ENCODE assay signal across 9 cellular contexts in the genomic region with DNA sequence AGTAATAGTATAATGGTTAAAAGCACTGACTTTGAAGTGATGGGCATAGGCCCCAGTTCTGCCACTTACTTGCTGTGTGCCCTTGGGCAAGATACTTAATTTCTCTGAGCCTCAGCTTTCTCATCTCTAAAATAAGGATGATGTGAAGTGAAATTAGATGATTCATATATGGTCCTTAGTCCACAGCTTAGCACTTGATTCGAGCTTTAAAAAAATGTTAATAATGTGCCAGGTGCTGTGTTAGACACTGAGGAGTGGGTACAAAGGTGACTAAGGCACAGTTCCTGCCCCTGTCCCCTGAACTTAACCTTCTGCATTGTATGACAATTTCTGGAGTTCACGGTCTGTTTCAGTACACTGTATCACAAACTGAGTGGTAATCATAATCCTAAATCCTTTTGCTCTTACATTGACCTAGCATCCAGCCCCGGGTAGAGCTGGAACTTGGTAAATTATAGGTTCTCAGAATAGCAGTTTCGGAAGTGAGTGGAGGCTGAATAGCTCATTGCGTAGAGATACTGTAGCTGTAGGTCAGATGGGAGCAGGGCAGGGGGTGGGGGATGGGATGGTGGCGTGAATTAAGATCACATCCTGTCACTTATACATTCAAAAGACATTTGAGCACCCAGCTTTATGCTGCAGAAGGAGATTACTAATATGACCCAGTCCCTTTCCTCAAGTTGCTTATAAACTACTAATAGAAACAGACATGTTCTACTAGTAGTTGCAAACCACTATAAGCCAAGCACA. TPM values are rescaled to one million over a fixed set of nuclear protein-coding genes. Genes with fewer than 3 reads are reported as not detected.
DNase-seq lines count a peak whose midpoint lies in the region; ATAC-seq, FAIRE-seq and TF ChIP-seq lines count a peak whose summit lies in the region.
"Had no signal": no experiment of that assay in that cellular context is flagged by ENCODE, and none has a peak within 500 bp of the region (broad histone marks: within the 10 kb centered on the region; RNA-seq: fewer than 3 reads in every experiment).

No MANE protein-coding gene starts in this region.

- peak overlapping the region; percentile 90 for H3K27ac Mint-ChIP-seq in activated CD4-positive, alpha-beta T cell treated with anti-CD3 and anti-CD28 coated beads, Interleukin-2, amount 10 ng/mL, durations not matched to agents 7 days and 5 days

- no peak for DNase-seq in activated CD4-positive, alpha-beta T cell treated with anti-CD3 and anti-CD28 coated beads, Interleukin-2, amount 10 ng/mL, durations not matched to agents 7 days and 5 days
- no peak for DNase-seq in activated CD4-positive, alpha-beta T cell treated with anti-CD3 and anti-CD28 coated beads, Interleukin-2, amount 50 U/mL, for 1 hour
- DNase-seq in fibroblast of lung (ENCODE audit: low read depth in 2 of 2) = no peak
- DNase-seq in stimulated activated CD8-positive, alpha-beta memory T cell treated with anti-CD3 and anti-CD28 coated beads, Interleukin-4, amount 100 ng/mL, for 48 hours = peak; percentile 31
- DNase-seq in NCI-H69 (lab: John Stamatoyannopoulos, UW) = no peak
- no peak for DNase-seq in GM19239 (ENCODE audit: insufficient read length, low spot score)
- DNase-seq: NCI-H2029 had no signal

- no peak for FAIRE-seq in GM19239 (lab: Jason Lieb, UNC)

- POLR2A ChIA-PET in activated CD4-positive, alpha-beta T cell treated with anti-CD3 and anti-CD28 coated beads, Interleukin-2, amount 10 ng/mL, durations not matched to agents 7 days and 5 days (lab: Charles Lee) = interaction anchor here (0.6 kb wide), 1 partner anchor 34 kb away, joined by 5 read pairs; no protein-coding TSS in a partner anchor

- CTCF ChIA-PET in activated CD4-positive, alpha-beta T cell treated with anti-CD3 and anti-CD28 coated beads, Interleukin-2, amount 10 ng/mL, durations not matched to agents 7 days and 5 days (lab: Charles Lee) = interaction anchor here (0.6 to 3.2 kb wide), 5 partner anchors 12 to 505 kb away, joined by 3 to 17 read pairs (median 4); no protein-coding TSS in a partner anchor

- H3K9me3 Mint-ChIP-seq in activated CD4-positive, alpha-beta T cell treated with anti-CD3 and anti-CD28 coated beads, Interleukin-2, amount 10 ng/mL, durations not matched to agents 7 days and 5 days = peaks cover 6% of the 10 kb centered on the region

- H2AFZ ChIP-seq in SU-DHL-6 (ENCODE audit: low read depth, low read length, severe bottlenecking) (no peak overlapping the region), fibroblast of lung (ENCODE audit: low read length) (no peak overlapping the region)

- no peaks in the 10 kb centered on the region; the same call in 1 of the 2 replicates for H3K36me3 ChIP-seq in SU-DHL-6 (ENCODE audit: low read length)
- peaks cover 6% of the 10 kb centered on the region for H3K36me3 ChIP-seq in fibroblast of lung (ENCODE audit: control insufficient read depth, insufficient read depth, low read length)

- H3K27me3 Mint-ChIP-seq in activated CD4-positive, alpha-beta T cell treated with anti-CD3 and anti-CD28 coated beads, Interleukin-2, amount 10 ng/mL, durations not matched to agents 7 days and 5 days = no peaks in the 10 kb centered on the region

- H3K79me2 ChIP-seq in SU-DHL-6 (ENCODE audit: insufficient read depth, low read length) (peaks cover 20% of the 10 kb centered on the region), fibroblast of lung (ENCODE audit: control insufficient read depth, insufficient read depth, low read length) (peaks cover 10% of the 10 kb centered on the region)

- ATAC-seq in HG03175 (IDR thresholded peaks at IDR 0.05; ENCODE audit: unreplicated experiment) = no peak

- H3K4me1 ChIP-seq in fibroblast of lung (ENCODE audit: control insufficient read depth, extremely low read depth, insufficient read depth, low read length) = peaks cover 7% of the 10 kb centered on the region

- H3K27me3 ChIP-seq in SU-DHL-6 (ENCODE audit: low read length) = no peaks in the 10 kb centered on the region
- H3K27me3 ChIP-seq in fibroblast of lung (ENCODE audit: control insufficient read depth, insufficient read depth, low read length) = no peaks in the 10 kb centered on the region

- H3K9me3 ChIP-seq in SU-DHL-6 (ENCODE audit: insufficient read depth, low read length) (no peaks in the 10 kb centered on the region), fibroblast of lung (ENCODE audit: control insufficient read depth, insufficient read depth, low read depth, low read length) (no peaks in the 10 kb centered on the region)

- peaks cover 44% of the 10 kb centered on the region for H3K36me3 Mint-ChIP-seq in activated CD4-positive, alpha-beta T cell treated with anti-CD3 and anti-CD28 coated beads, Interleukin-2, amount 10 ng/mL, durations not matched to agents 7 days and 5 days (ENCODE audit: low read depth)

- H3K4me3 Mint-ChIP-seq in activated CD4-positive, alpha-beta T cell treated with anti-CD3 and anti-CD28 coated beads, Interleukin-2, amount 10 ng/mL, durations not matched to agents 7 days and 5 days = peak overlapping the region; percentile 99

- H3K9me2 ChIP-seq in SU-DHL-6 (replicated peaks; ENCODE audit: insufficient read depth, low read length) = no peaks in the 10 kb centered on the region

- TF ChIP-seq CTCF in SU-DHL-6 (IDR thresholded peaks at IDR 0.05; ENCODE audit: insufficient read depth, low read length, poor library complexity, severe bottlenecking) (no peak), fibroblast of lung (conservative IDR thresholded peaks at IDR 0.05 in 1 of 2, IDR thresholded peaks at IDR 0.05 in 1 of 2; ENCODE audit: low read depth in 1 of 2, low read length in 2 of 2) (no peak)

- peaks cover 33% of the 10 kb centered on the region for H3K4me1 Mint-ChIP-seq in activated CD4-positive, alpha-beta T cell treated with anti-CD3 and anti-CD28 coated beads, Interleukin-2, amount 10 ng/mL, durations not matched to agents 7 days and 5 days

- H3K27ac ChIP-seq in SU-DHL-6 (ENCODE audit: low read depth, low read length) (peak overlapping the region; percentile 41; the same call in 1 of the 2 replicates), fibroblast of lung (ENCODE audit: insufficient read depth, low read length) (no peak overlapping the region)

- peak overlapping the region; percentile 87 for H3K9ac ChIP-seq in SU-DHL-6 (ENCODE audit: low read length)
- H3K9ac ChIP-seq in fibroblast of lung (ENCODE audit: insufficient read depth, low read length) = no peak overlapping the region

- H3K4me3 ChIP-seq in SU-DHL-6 (ENCODE audit: insufficient read depth, low read length, poor library complexity, severe bottlenecking) (peak overlapping the region; percentile 97), fibroblast of lung (replicated peaks in 1 of 4; ENCODE audit: control extremely low read depth in 1 of 4, insufficient read depth in 1 of 4, low read depth in 3 of 4, low read length in 4 of 4) (peak overlapping the region in 2 of 4 experiments; percentile 18 to 91)

- H3K4me2 ChIP-seq in SU-DHL-6 (ENCODE audit: low read depth, low read length, poor library complexity, severe bottlenecking) = peak overlapping the region; percentile 75
- peak overlapping the region; percentile 59 for H3K4me2 ChIP-seq in fibroblast of lung (ENCODE audit: extremely low read depth, insufficient read depth, low read length)

- no peaks in the 10 kb centered on the region for H3F3A ChIP-seq in SU-DHL-6 (ENCODE audit: insufficient read depth)

- H4K20me1 ChIP-seq in SU-DHL-6 (ENCODE audit: low read depth, low read length) (no peaks in the 10 kb centered on the region), fibroblast of lung (ENCODE audit: control insufficient read depth, extremely low read depth, insufficient read depth, low read length) (no peaks in the 10 kb centered on the region)

RNA-seq across cellular contexts. Expression of a gene that starts 1.5 kb away (rescaled TPM):
- 10 to 100 TPM; 10.8 to 11.0 TPM for total RNA-seq in activated CD4-positive, alpha-beta T cell treated with anti-CD3 and anti-CD28 coated beads, Interleukin-2, amount 10 ng/mL, durations not matched to agents 7 days and 5 days
- 9.0 and 11.1 TPM in 2 replicates for total RNA-seq in fibroblast of lung
- polyA plus RNA-seq in fibroblast of lung = 5.8 TPM in 2 replicates
- 4.1 and 4.6 TPM in 2 replicates for polyA plus RNA-seq in fibroblast of lung (2012)
- 1.3 and 10.6 TPM in 2 replicates for polyA minus RNA-seq in fibroblast of lung (ENCODE audit: low replicate concordance)

RNA-seq across cellular contexts. Expression of a gene that starts 30.7 kb away (rescaled TPM):
- 10 to 100 TPM; 19.8 to 20.6 TPM for total RNA-seq in activated CD4-positive, alpha-beta T cell treated with anti-CD3 and anti-CD28 coated beads, Interleukin-2, amount 10 ng/mL, durations not matched to agents 7 days and 5 days
- total RNA-seq in fibroblast of lung = 21.6 and 24.9 TPM in 2 replicates
- 20.9 and 33.4 TPM in 2 replicates for polyA plus RNA-seq in fibroblast of lung
- 21.5 and 30.2 TPM in 2 replicates for polyA plus RNA-seq in fibroblast of lung (2012)
- not detected in 2 replicates for polyA minus RNA-seq in fibroblast of lung (ENCODE audit: low replicate concordance)

RNA-seq across cellular contexts. Expression of a gene that starts 31.0 kb away (rescaled TPM):
- total RNA-seq in activated CD4-positive, alpha-beta T cell treated with anti-CD3 and anti-CD28 coated beads, Interleukin-2, amount 10 ng/mL, durations not matched to agents 7 days and 5 days = 1 to 10 TPM; 7.7 to 7.8 TPM
- 17.2 and 37.2 TPM in 2 replicates for total RNA-seq in fibroblast of lung
- 16.3 and 19.4 TPM in 2 replicates for polyA plus RNA-seq in fibroblast of lung
- 8.3 and 9.4 TPM in 2 replicates for polyA plus RNA-seq in fibroblast of lung (2012)
- 11.4 and 13.2 TPM in 2 replicates for polyA minus RNA-seq in fibroblast of lung (ENCODE audit: low replicate concordance)
